In genomic region chr10:33074443-33074842, GRCh38 we compare ENCODE assay signal across 17 cellular contexts.
DNase-seq lines count a peak whose midpoint lies in the region; ATAC-seq and TF ChIP-seq lines count a peak whose summit lies in the region.
"Had no signal": no experiment of that assay in that cellular context is flagged by ENCODE, and none has a peak within 500 bp of the region (broad histone marks: within the 10 kb centered on the region; RNA-seq: fewer than 3 reads in every experiment).

No MANE protein-coding gene starts in this region.

- TF ChIP-seq EP300 in gastroesophageal sphincter (IDR thresholded peaks at IDR 0.05) = no peak

- H3K27me3 ChIP-seq in skeletal muscle tissue (ENCODE audit: control insufficient read depth in 3 of 3, insufficient read depth in 3 of 3, low read length in 3 of 3) (peaks cover 0 to 3% (median 0%) of the 10 kb centered on the region in 3 donors), gastroesophageal sphincter (no peaks in the 10 kb centered on the region)

- no peak for DNase-seq in Right ventricle myocardium inferior (ENCODE audit: missing footprints)
- DNase-seq in cardiac septum (ENCODE audit: low spot score) = no peak
- DNase-seq in fibroblast of the aortic adventitia (ENCODE audit: low read depth) = peak; percentile 35
- peak; percentile 39 for DNase-seq in myocyte (ENCODE audit: low read depth)
- no peak for DNase-seq in stimulated activated CD4-positive, alpha-beta T cell treated with anti-CD3 and anti-CD28 coated beads, Interleukin-4, amount 100 ng/mL, for 4 hours
- no peak for DNase-seq in nucleus accumbens (lab: John Stamatoyannopoulos, UW)
- DNase-seq: Caco-2; CD4-positive, alpha-beta T cell; GF-D8; H9; KBM-7; NCI-H1694 treated with DMSO at 0.1 percent for 48 hours; NCI-H82 had no signal

- H3K27ac ChIP-seq in skeletal muscle tissue (ENCODE audit: low read depth, low read length) = peak overlapping the region; percentile 25
- no peak overlapping the region for H3K27ac ChIP-seq in gastroesophageal sphincter

- H3K4me1 ChIP-seq in skeletal muscle tissue (ENCODE audit: control insufficient read depth in 3 of 3, insufficient read depth in 3 of 3, low read length in 3 of 3) = peaks cover 0 to 3% (median 0%) of the 10 kb centered on the region in 3 donors
- H3K4me1 ChIP-seq in gastroesophageal sphincter = no peaks in the 10 kb centered on the region

- intact Hi-C loops in Right ventricle myocardium inferior (cut with DNase I) (loop anchor here (2.0 kb wide), 1 partner anchor 32 kb away; no protein-coding TSS in a partner anchor), cardiac septum (cut with DNase I) (no loop called here)

- H3K9me3 ChIP-seq in skeletal muscle tissue (ENCODE audit: control insufficient read depth in 3 of 3, low read length in 3 of 3) = no peaks in the 10 kb centered on the region
- no peaks in the 10 kb centered on the region for H3K9me3 ChIP-seq in gastroesophageal sphincter
- H3K9me3 ChIP-seq: Caco-2 had no signal

- H3K4me3 ChIP-seq in fibroblast of the aortic adventitia (ENCODE audit: low read depth, low read length) (no peak overlapping the region), skeletal muscle tissue (ENCODE audit: low read length in 3 of 3) (peak overlapping the region in 2 of 3 donors; percentile 25 to 27), gastroesophageal sphincter (no peak overlapping the region)

- no peak overlapping the region for H3K9ac ChIP-seq in skeletal muscle tissue (ENCODE audit: low read depth in 1 of 3, low read length in 3 of 3)

- no peak for TF ChIP-seq POLR2A in gastroesophageal sphincter (IDR thresholded peaks at IDR 0.05)

- 57 to 60% methylated on average over 2 to 3 of the region's 3 CpGs for WGBS in gastroesophageal sphincter (ENCODE audit: low coverage in 1 of 2), 2 donors

- ATAC-seq in Right ventricle myocardium inferior (peak; percentile 64), gastroesophageal sphincter (no peak)
- ATAC-seq: HepG2, Panc1 had no signal

- H3K36me3 ChIP-seq in skeletal muscle tissue (ENCODE audit: control insufficient read depth in 3 of 3, insufficient read depth in 3 of 3, low read length in 3 of 3) (no peaks in the 10 kb centered on the region), gastroesophageal sphincter (no peaks in the 10 kb centered on the region)

- TF ChIP-seq CTCF in fibroblast of the aortic adventitia (IDR thresholded peaks at IDR 0.05; ENCODE audit: insufficient read depth, low read length) (no peak), gastroesophageal sphincter (IDR thresholded peaks at IDR 0.05) (no peak)

Comparison
In these comparisons a context has a peak if more than half of its experiments do, and no peak if none do; other contexts are left out.
1. DNase-seq: peak in fibroblast of the aortic adventitia (single experiment) and myocyte (single experiment); none in Right ventricle myocardium inferior (single experiment), cardiac septum (single experiment), stimulated activated CD4-positive, alpha-beta T cell treated with anti-CD3 and anti-CD28 coated beads, Interleukin-4, amount 100 ng/mL, for 4 hours (0 of 2) and nucleus accumbens (0 of 56).
2. H3K4me3 ChIP-seq: peak in skeletal muscle tissue (2 of 3); none in fibroblast of the aortic adventitia (single experiment) and gastroesophageal sphincter (0 of 2).